Comparison of ENCODE assay signal across 12 cellular contexts in the genomic region with DNA sequence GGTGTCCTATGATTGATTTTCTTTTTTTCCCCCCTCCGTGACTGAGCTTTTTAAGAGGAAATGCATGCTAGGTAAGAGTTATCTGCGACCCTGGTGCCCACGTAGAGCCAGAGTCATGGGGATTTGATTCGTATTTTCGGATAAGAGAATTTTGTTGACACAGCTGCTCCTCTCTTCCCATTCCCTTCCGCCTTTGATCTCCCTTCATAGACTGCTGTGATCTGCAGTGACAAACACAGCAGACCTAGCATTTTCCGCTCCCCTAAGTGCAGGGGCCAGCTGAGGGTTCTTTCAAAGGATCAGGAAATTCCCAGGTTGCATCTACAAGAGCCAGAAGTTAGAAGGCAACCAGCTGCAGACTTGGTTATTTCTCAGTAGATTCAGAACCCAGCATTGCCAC.
"Had no signal": no experiment of that assay in that cellular context is flagged by ENCODE, and none has a peak within 500 bp of the region (broad histone marks: within the 10 kb centered on the region; RNA-seq: fewer than 3 reads in every experiment).

No MANE protein-coding gene starts in this region.

- DNase-seq: activated CD4-positive, alpha-beta T cell treated with anti-CD3 and anti-CD28 coated beads, Interleukin-2, amount 50 U/mL, for 1 hour; activated naive CD4-positive, alpha-beta T cell treated with anti-CD3 and anti-CD28 coated beads, Interleukin-2, amount 10 ng/mL, durations not matched to agents 7 days and 5 days; activated T-cell treated with anti-CD3 and anti-CD28 coated beads for 4 hours; effector CD4-positive, alpha-beta T cell; heart left ventricle; left ventricle myocardium inferior; mesendoderm; pancreas; retina had no signal

- H3K36me3 ChIP-seq: cardiac muscle cell had no signal

- H3K27me3 ChIP-seq: cardiac muscle cell, heart left ventricle, pancreas had no signal

- H3K9me3 ChIP-seq: pancreas had no signal

- H3K27me3 Mint-ChIP-seq: activated naive CD4-positive, alpha-beta T cell treated with anti-CD3 and anti-CD28 coated beads, Interleukin-2, amount 10 ng/mL, durations not matched to agents 7 days and 5 days had no signal

- H3K27ac ChIP-seq: cardiac muscle cell, heart left ventricle, left ventricle myocardium inferior, pancreas, skin epidermis had no signal

- H3K4me1 Mint-ChIP-seq: activated naive CD4-positive, alpha-beta T cell treated with anti-CD3 and anti-CD28 coated beads, Interleukin-2, amount 10 ng/mL, durations not matched to agents 7 days and 5 days had no signal

- H3K27ac Mint-ChIP-seq: activated naive CD4-positive, alpha-beta T cell treated with anti-CD3 and anti-CD28 coated beads, Interleukin-2, amount 10 ng/mL, durations not matched to agents 7 days and 5 days; activated T-helper 2 cell treated with anti-CD3 and anti-CD28 coated beads, Interferon-gamma antibody, Interleukin-2, Interleukin-4, amounts not matched to agents 10 μg/mL and 5 μg/mL and 100 μg/mL, durations not matched to agents 14 hours and 24 hours and 36 hours had no signal

- H3K4me3 Mint-ChIP-seq: activated naive CD4-positive, alpha-beta T cell treated with anti-CD3 and anti-CD28 coated beads, Interleukin-2, amount 10 ng/mL, durations not matched to agents 7 days and 5 days had no signal

- H3K4me1 ChIP-seq: heart left ventricle, left ventricle myocardium inferior, pancreas had no signal

- H3K4me3 ChIP-seq: cardiac muscle cell, heart left ventricle, left ventricle myocardium inferior, pancreas, skin epidermis had no signal
